ENCODE assay signal across 19 cellular contexts in genomic region chr17:82563318-82563717, GRCh38.
"Had no signal": no experiment of that assay in that cellular context is flagged by ENCODE, and none has a peak within 500 bp of the region (broad histone marks: within the 10 kb centered on the region; RNA-seq: fewer than 3 reads in every experiment).

No MANE protein-coding gene starts in this region.

- H3K27me3 ChIP-seq: foreskin keratinocyte, hepatocyte, right atrium auricular region, transverse colon had no signal

- FAIRE-seq: bronchial epithelial cell, keratinocyte had no signal

- H3K4me3 ChIP-seq: hepatocyte, lung, prostate gland, right atrium auricular region, transverse colon had no signal

- ATAC-seq: activated T-cell treated with anti-CD3 and anti-CD28 coated beads, Interleukin-2, amount 50 U/mL, for 4 hours; foreskin keratinocyte had no signal

- H2AFZ ChIP-seq: hepatocyte had no signal

- H3K9me3 Mint-ChIP-seq: activated T-cell treated with anti-CD3 and anti-CD28 coated beads, Interleukin-2, amount 50 U/mL, for 4 hours; nephron had no signal

- DNase-seq: activated CD4-positive, alpha-beta T cell treated with anti-CD3 and anti-CD28 coated beads, Interleukin-2, amount 50 U/mL, for 1 hour; activated CD4-positive, CD25-positive, alpha-beta regulatory T cell; activated CD8-positive, alpha-beta memory T cell treated with anti-CD3 and anti-CD28 coated beads, Interleukin-2, amount 50 U/mL, for 4 hours; activated effector memory CD4-positive, alpha-beta T cell treated with Interleukin-2 at 50 U/mL for 16 hours; activated naive CD4-positive, alpha-beta T cell treated with anti-CD3 and anti-CD28 coated beads, Interleukin-2, amount 50 U/mL, for 16 hours; activated T-cell treated with anti-CD3 and anti-CD28 coated beads, Interleukin-2, amount 50 U/mL, for 4 hours; foreskin keratinocyte; occipital lobe; stimulated activated CD4-positive, alpha-beta T cell treated with anti-CD3 and anti-CD28 coated beads, Interleukin-12 subunit alpha, Interleukin-12 subunit beta, amount 100 ng/mL, for 4 hours; stimulated activated CD4-positive, alpha-beta T cell treated with anti-CD3 and anti-CD28 coated beads, Interleukin-1b, Interleukin-23, amount 100 ng/mL, for 48 hours; stimulated activated naive CD4-positive, alpha-beta T cell treated with Interleukin-2 at 50 U/mL for 16 hours; transverse colon had no signal

- H3K4me2 ChIP-seq: hepatocyte had no signal

- H3K36me3 ChIP-seq: prostate gland had no signal

- H3K4me3 Mint-ChIP-seq: activated T-cell treated with anti-CD3 and anti-CD28 coated beads, Interleukin-2, amount 50 U/mL, for 4 hours; nephron had no signal

- H3K27ac ChIP-seq: foreskin keratinocyte, hepatocyte, prostate gland, right atrium auricular region, transverse colon had no signal

- H3K9me3 ChIP-seq: prostate gland, right atrium auricular region, transverse colon had no signal
